ENCODE assay signal across 23 cellular contexts in the genomic region with DNA sequence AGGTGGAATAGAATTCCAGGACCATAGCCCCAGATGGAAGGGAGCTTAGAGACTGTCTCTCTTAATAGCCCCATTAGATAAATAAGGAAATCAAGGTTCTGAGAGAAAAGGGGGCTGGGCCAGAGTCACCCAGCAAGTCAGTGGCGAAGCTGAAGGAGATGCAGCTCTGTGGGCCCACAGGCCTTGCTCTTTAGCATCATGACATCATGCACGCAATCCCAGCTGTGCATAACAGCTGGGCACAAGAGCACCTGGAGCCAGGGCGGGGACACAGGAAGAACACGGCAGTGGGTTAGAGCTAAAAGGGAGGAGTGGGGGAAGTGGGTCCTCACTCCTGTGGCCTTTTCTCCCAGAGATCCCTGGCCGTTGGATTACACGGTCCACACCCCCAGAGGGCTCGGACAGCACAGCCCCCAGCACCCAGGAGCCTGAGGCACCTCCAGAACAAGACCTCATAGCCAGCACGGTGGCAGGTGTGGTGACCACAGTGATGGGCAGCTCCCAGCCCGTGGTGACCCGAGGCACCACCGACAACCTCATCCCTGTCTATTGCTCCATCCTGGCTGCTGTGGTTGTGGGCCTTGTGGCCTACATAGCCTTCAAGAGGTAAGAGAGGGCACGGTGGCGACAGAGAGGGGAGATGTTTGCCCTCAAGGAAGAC. TPM values are rescaled to one million over a fixed set of nuclear protein-coding genes. Genes with fewer than 3 reads are reported as not detected.
DNase-seq lines count a peak whose midpoint lies in the region; ATAC-seq and TF ChIP-seq lines count a peak whose summit lies in the region.
"Had no signal": no experiment of that assay in that cellular context is flagged by ENCODE, and none has a peak within 500 bp of the region (broad histone marks: within the 10 kb centered on the region; RNA-seq: fewer than 3 reads in every experiment).

No MANE protein-coding gene starts in this region.

- no peaks in the 10 kb centered on the region for H3K9me3 ChIP-seq in hepatocyte (ENCODE audit: low read depth)
- H3K9me3 ChIP-seq: HAP-1 had no signal

- H3K4me2 ChIP-seq in hepatocyte: no peak overlapping the region

- H2AFZ ChIP-seq in hepatocyte: no peak overlapping the region
- H2AFZ ChIP-seq: GM23248 had no signal

- no peaks in the 10 kb centered on the region for H3K27me3 ChIP-seq in hepatocyte

- intact Hi-C loops in sciatic nerve (cut with DNase I): no loop called here

- no peaks in the 10 kb centered on the region for H4K20me1 ChIP-seq in hepatocyte (ENCODE audit: insufficient read depth, poor library complexity, severe bottlenecking)

- no peak for TF ChIP-seq CTCF in hepatocyte (IDR thresholded peaks at IDR 0.05; ENCODE audit: poor library complexity)

- H3K79me2 ChIP-seq in hepatocyte: no peaks in the 10 kb centered on the region

- H3K4me1 ChIP-seq in hepatocyte (ENCODE audit: insufficient read depth): peaks cover 21% of the 10 kb centered on the region

- H3K4me3 ChIP-seq in hepatocyte: no peak overlapping the region
- H3K4me3 ChIP-seq: GM23248, HAP-1 had no signal

- H3K9me2 ChIP-seq in hepatocyte (replicated peaks; ENCODE audit: insufficient read depth): no peaks in the 10 kb centered on the region

- 94% methylated on average over 13 of the region's 13 CpGs for WGBS in hepatocyte (ENCODE audit: low lambda C conversion rate, missing lambda C conversion rate)

- H3K27ac ChIP-seq in hepatocyte: peak overlapping the region; percentile 12
- H3K27ac ChIP-seq: GM23248 had no signal

- no peaks in the 10 kb centered on the region for H3K36me3 ChIP-seq in hepatocyte (replicated peaks; ENCODE audit: insufficient read depth, low read depth)
- H3K36me3 ChIP-seq: HAP-1 had no signal

- no peak for ATAC-seq in sciatic nerve
- no peak for ATAC-seq in HG02623 (IDR thresholded peaks at IDR 0.05; ENCODE audit: unreplicated experiment)
- ATAC-seq: Panc1, Right ventricle myocardium inferior had no signal

- peak; percentile 46 for DNase-seq in NCI-H82 (lab: John Stamatoyannopoulos, UW)
- DNase-seq in NCI-H82 treated with DMSO at 0.1 percent for 48 hours (lab: John Stamatoyannopoulos, UW; ENCODE audit: unreplicated experiment): no peak
- peak; percentile 28 for DNase-seq in RPMI8226
- no peak for DNase-seq in hepatocyte (ENCODE audit: low spot score)
- DNase-seq in sciatic nerve (ENCODE audit: low spot score): peak; percentile 52
- DNase-seq in NCI-H187 treated with DMSO at 0.1 percent for 48 hours (lab: John Stamatoyannopoulos, UW): no peak
- no peak for DNase-seq in SHP77 (lab: John Stamatoyannopoulos, UW)
- DNase-seq: 8988T; EL; GF-D8; GM23248; MV-4-11; NCI-H1694; NCI-H2081 treated with DMSO at 0.1 percent for 48 hours; NCI-H446 treated with DMSO at 0.1 percent for 48 hours; NCI-H526 treated with DMSO at 0.1 percent for 48 hours; NK-92 treated with Interleukin-12 subunit alpha and Interleukin-12 subunit beta, amount 100 ng/mL, for 24 hours had no signal

RNA-seq across cellular contexts. Expression of gene NGFR, which starts 15.1 kb away (rescaled TPM):
- 2.4 and 3.6 TPM in 2 replicates for total RNA-seq in hepatocyte
- 5.5 and 5.6 TPM in 2 replicates for polyA plus RNA-seq in hepatocyte
- total RNA-seq in sciatic nerve: 291 TPM
- polyA plus RNA-seq: AG04450, IgD-negative memory B cell had no signal

Comparison
In these comparisons a context has a peak if more than half of its experiments do, and no peak if none do; other contexts are left out.
1. DNase-seq: peak in NCI-H82 (single experiment), RPMI8226 (single experiment) and sciatic nerve (single experiment); none in NCI-H82 treated with DMSO at 0.1 percent for 48 hours (single experiment), hepatocyte (single experiment), NCI-H187 treated with DMSO at 0.1 percent for 48 hours (single experiment) and SHP77 (0 of 2).
2. RNA of gene NGFR, which starts 15.1 kb away (total RNA-seq): 291 TPM in sciatic nerve (single experiment); 2.4 to 3.6 TPM in hepatocyte; every median in the first group is over 10 times any median in the second.